Comparison of ENCODE assay signal across 7 cellular contexts in genomic region chr12:57603758-57604453, GRCh38. TPM values are rescaled to one million over a fixed set of nuclear protein-coding genes. Genes with fewer than 3 reads are reported as not detected.
DNase-seq lines count a peak whose midpoint lies in the region; ATAC-seq and TF ChIP-seq lines count a peak whose summit lies in the region.

No MANE protein-coding gene starts in this region.

- H3K4me3 ChIP-seq in GM12865 (ENCODE audit: low read depth, low read length): peak overlapping the region; percentile 90
- H3K4me3 ChIP-seq in epithelial cell of esophagus (ENCODE audit: low read length): peak overlapping the region; percentile 63
- peak overlapping the region; percentile 86 to 97 for H3K4me3 ChIP-seq in muscle layer of colon (ENCODE audit: low read depth in 1 of 2, low read length in 2 of 2)

- H3K9me3 ChIP-seq in muscle layer of colon (ENCODE audit: low read length): no peaks in the 10 kb centered on the region

- H3K27me3 ChIP-seq in muscle layer of colon (ENCODE audit: control insufficient read depth in 1 of 2, insufficient read depth in 2 of 2, low read length in 2 of 2): no peaks in the 10 kb centered on the region

- no peak for TF ChIP-seq CTCF in GM12865 (IDR thresholded peaks at IDR 0.05; ENCODE audit: insufficient read depth, low read depth, low read length, missing control alignments)
- no peak for TF ChIP-seq CTCF in epithelial cell of esophagus (IDR thresholded peaks at IDR 0.05; ENCODE audit: insufficient read depth, low read depth, low read length, missing control alignments)

- DNase-seq in GM12865 (ENCODE audit: low read depth): no peak
- DNase-seq in RPMI7951 (ENCODE audit: low read depth): peak; percentile 77
- DNase-seq in epithelial cell of esophagus (ENCODE audit: low read depth): peak; percentile 72
- no peak for DNase-seq in 8988T
- no peak for DNase-seq in NCI-H2081 treated with DMSO at 0.1 percent for 48 hours (lab: John Stamatoyannopoulos, UW)

- peaks cover 20% of the 10 kb centered on the region for H3K4me1 ChIP-seq in muscle layer of colon (ENCODE audit: insufficient read depth, low read length)

- H3K27ac ChIP-seq in muscle layer of colon (ENCODE audit: low read depth, low read length): peak overlapping the region; percentile 98

- H3K36me3 ChIP-seq in muscle layer of colon (ENCODE audit: insufficient read depth, low read length): peaks cover 54% of the 10 kb centered on the region

- no peak for ATAC-seq in GM18870 (IDR thresholded peaks at IDR 0.05; ENCODE audit: unreplicated experiment)

- peak overlapping the region; percentile 66 for H3K9ac ChIP-seq in muscle layer of colon (ENCODE audit: low read length)

RNA-seq across cellular contexts. Expression of gene DTX3, which starts 0.7 kb away (rescaled TPM):
- total RNA-seq in RPMI7951 (2014; rRNA removed; shearing (Covaris generic)): 9.9 and 10.7 TPM in 2 replicates

RNA-seq across cellular contexts. Expression of gene ARHGEF25, which starts 7.3 kb away (rescaled TPM):
- 9.4 and 11.5 TPM in 2 replicates for total RNA-seq in RPMI7951 (2014; rRNA removed; shearing (Covaris generic))

RNA-seq across cellular contexts. Expression of gene PIP4K2C, which starts 12.9 kb away (rescaled TPM):
- 15.9 and 19.3 TPM in 2 replicates for total RNA-seq in RPMI7951 (2014; rRNA removed; shearing (Covaris generic))

RNA-seq across cellular contexts. Expression of gene B4GALNT1, which starts 29.1 kb away (rescaled TPM):
- total RNA-seq in RPMI7951 (2014; rRNA removed; shearing (Covaris generic)): 11.9 and 14.4 TPM in 2 replicates

RNA-seq across cellular contexts. Expression of gene KIF5A, which starts 54.1 kb away (rescaled TPM):
- 0.60 and 1.9 TPM in 2 replicates for total RNA-seq in RPMI7951 (2014; rRNA removed; shearing (Covaris generic))

Comparison
In these comparisons a context has a peak if more than half of its experiments do, and no peak if none do; other contexts are left out.
1. DNase-seq: peak in RPMI7951 (single experiment) and epithelial cell of esophagus (single experiment); none in GM12865 (single experiment), 8988T (single experiment) and NCI-H2081 treated with DMSO at 0.1 percent for 48 hours (single experiment).
2. Peak in every context shown above with its lines, with median percentiles within 50 percentile points of each other: H3K4me3 ChIP-seq.